Comparison of ENCODE assay signal across 8 cellular contexts in genomic region chr6:139028658-139029469, GRCh38. TPM values are rescaled to one million over a fixed set of nuclear protein-coding genes. Genes with fewer than 3 reads are reported as not detected.
A peak's percentile ranks its signal among the peaks of the same experiment; 100 is the strongest.
DNase-seq lines count a peak whose midpoint lies in the region; ATAC-seq and TF ChIP-seq lines count a peak whose summit lies in the region.

TSS of gene ABRACL (plus strand) at chr6:139028745. CDS start at chr6:139034161, 5,416 bp downstream.

- peaks cover 10% of the 10 kb centered on the region for H4K20me1 ChIP-seq in OCI-LY7 (ENCODE audit: insufficient read depth, low read length)

- peak; percentile 48 to 75 (median 64) for DNase-seq in CD4-positive, alpha-beta T cell
- DNase-seq in OCI-LY7 (ENCODE audit: low spot score) (peak; percentile 76), activated T-cell treated with anti-CD3 and anti-CD28 coated beads for 24 hours (ENCODE audit: low read depth) (peak; percentile 78), erythroblast (lab: John Stamatoyannopoulos, UW) (peak; percentile 63 to 64)
- peak; percentile 32 to 38 for DNase-seq in stimulated activated CD8-positive, alpha-beta memory T cell treated with anti-CD3 and anti-CD28 coated beads, Interleukin-7, amount 100 ng/mL, for 1 hour (ENCODE audit: low read depth in 2 of 2)

- H3K4me1 ChIP-seq in OCI-LY7 (ENCODE audit: insufficient read depth, low read length, poor library complexity, severe bottlenecking) = peaks cover 22% of the 10 kb centered on the region
- H3K4me1 ChIP-seq in muscle layer of colon (ENCODE audit: insufficient read depth, low read length) = peaks cover 10% of the 10 kb centered on the region

- H3K9me3 ChIP-seq in CD4-positive, alpha-beta T cell (ENCODE audit: control insufficient read depth, low read length) = no peaks in the 10 kb centered on the region
- H3K9me3 ChIP-seq in OCI-LY7 (ENCODE audit: low read length) (no peaks in the 10 kb centered on the region), muscle layer of colon (ENCODE audit: low read length) (no peaks in the 10 kb centered on the region)

- peaks cover 29% of the 10 kb centered on the region for H3K36me3 Mint-ChIP-seq in CD4-positive, alpha-beta T cell (ENCODE audit: low read depth)

- no peaks in the 10 kb centered on the region for H3K9me3 Mint-ChIP-seq in CD4-positive, alpha-beta T cell

- no TSS peak for BruUV-seq in OCI-LY7 (replicated peaks; lab: Mats Ljungman, UMichigan)

- H3K9me2 ChIP-seq in OCI-LY7 (ENCODE audit: insufficient read depth, low read length) = no peaks in the 10 kb centered on the region

- peak within 1 kb of the TSS; percentile 74 for H3K4me3 ChIP-seq in OCI-LY7 (ENCODE audit: low read depth, low read length, poor library complexity, severe bottlenecking)
- peak within 1 kb of the TSS; percentile 95 for H3K4me3 ChIP-seq in muscle layer of colon (ENCODE audit: low read depth in 1 of 2, low read length in 2 of 2)

- TF ChIP-seq CTCF in CD4-positive, alpha-beta T cell (IDR thresholded peaks at IDR 0.05) = no peak
- TF ChIP-seq CTCF in OCI-LY7 (conservative IDR thresholded peaks at IDR 0.05; ENCODE audit: low read length) = no peak

- intact Hi-C loops in CD4-positive, alpha-beta T cell (cut with DNase I, micrococcal nuclease) = loop anchor here (2.0 to 5.0 kb wide), 7 partner anchors 40 to 346 kb away; partner anchors contain the start of genes CITED2 (in 2 of the 2), REPS1 (in 2 of the 2) and CCDC28A (in 1 of the 2)
- intact Hi-C loops in OCI-LY7 (cut with micrococcal nuclease; ENCODE audit: unreplicated experiment) = loop anchor here (1.0 to 5.0 kb wide), 4 partner anchors 98 to 346 kb away; partner anchors contain the start of genes CCDC28A and CITED2

- H3K27ac Mint-ChIP-seq in CD4-positive, alpha-beta T cell = peak within 1 kb of the TSS; percentile 96

- peak within 1 kb of the TSS; percentile 49 for H2AFZ ChIP-seq in OCI-LY7 (ENCODE audit: low read length)

- no peaks in the 10 kb centered on the region for H3K27me3 ChIP-seq in CD4-positive, alpha-beta T cell (ENCODE audit: control insufficient read depth, insufficient read depth, low read length)
- no peaks in the 10 kb centered on the region for H3K27me3 ChIP-seq in muscle layer of colon (ENCODE audit: control insufficient read depth in 1 of 2, insufficient read depth in 2 of 2, low read length in 2 of 2)

- peak; percentile 62 for TF ChIP-seq POLR2A in erythroblast (IDR thresholded peaks at IDR 0.05; ENCODE audit: low read length)

- H3K27me3 Mint-ChIP-seq in CD4-positive, alpha-beta T cell = no peaks in the 10 kb centered on the region

- CTCF ChIA-PET in CD4-positive, alpha-beta T cell (lab: Charles Lee) = interaction anchor here (0.8 to 1.6 kb wide), 3 partner anchors 12 to 344 kb away, joined by 3 to 4 read pairs (median 4); no protein-coding TSS in a partner anchor
- CTCF ChIA-PET in OCI-LY7 (lab: Charles Lee; ENCODE audit: unreplicated experiment) = interaction anchor here (0.9 kb wide), 1 partner anchor 11 kb away, joined by 3 read pairs; no protein-coding TSS in a partner anchor

- ATAC-seq in CD4-positive, alpha-beta T cell (ENCODE audit: poor library complexity) = peak; percentile 89
- ATAC-seq in GM19397 (IDR thresholded peaks at IDR 0.05; ENCODE audit: unreplicated experiment) (peak; percentile 57), HG03571 (IDR thresholded peaks at IDR 0.05; ENCODE audit: unreplicated experiment) (peak; percentile 57)

- H3K4me3 Mint-ChIP-seq in CD4-positive, alpha-beta T cell = peak within 1 kb of the TSS; percentile 97

- peak within 1 kb of the TSS; percentile 88 for H3K4me2 ChIP-seq in OCI-LY7 (ENCODE audit: low read length)

- peaks cover 23% of the 10 kb centered on the region; the same call in 1 of the 2 replicates for H3K79me2 ChIP-seq in OCI-LY7 (ENCODE audit: insufficient read depth, low read depth, low read length)

- H3K36me3 ChIP-seq in OCI-LY7 (ENCODE audit: insufficient read depth, low read length) (peaks cover 1% of the 10 kb centered on the region; the same call in 1 of the 2 replicates), muscle layer of colon (ENCODE audit: insufficient read depth, low read length) (no peaks in the 10 kb centered on the region)

- POLR2A ChIA-PET in CD4-positive, alpha-beta T cell (lab: Charles Lee) = interaction anchor here (0.7 to 6.0 kb wide), 20 partner anchors 10 to 345 kb away, joined by 3 to 48 read pairs (median 4); partner anchors contain the start of genes CITED2, HECA, REPS1 and TXLNB
- POLR2A ChIA-PET in OCI-LY7 (lab: Charles Lee) = interaction anchor here (0.9 to 2.8 kb wide), 5 partner anchors 10 to 1710 kb away, joined by 3 to 17 read pairs (median 6); no protein-coding TSS in a partner anchor

- peak within 1 kb of the TSS; percentile 89 for H3K9ac ChIP-seq in muscle layer of colon (ENCODE audit: low read length)

- peak within 1 kb of the TSS; percentile 90 for H3K27ac ChIP-seq in CD4-positive, alpha-beta T cell (ENCODE audit: low read depth, low read length)
- H3K27ac ChIP-seq in OCI-LY7 (ENCODE audit: low read depth, low read length, poor library complexity, severe bottlenecking) (peak within 1 kb of the TSS; percentile 62), muscle layer of colon (ENCODE audit: low read depth, low read length) (peak within 1 kb of the TSS; percentile 83)

- peaks cover 35% of the 10 kb centered on the region for H3K4me1 Mint-ChIP-seq in CD4-positive, alpha-beta T cell (ENCODE audit: low read depth)

RNA-seq across cellular contexts. Expression of gene ABRACL, which starts in this region (rescaled TPM):
- total RNA-seq in CD4-positive, alpha-beta T cell = 10 to 100 TPM; 36.8 to 40.6 TPM
- 69.7 and 70.1 TPM in 2 replicates for total RNA-seq in OCI-LY7 (2014; rRNA removed; shearing (Covaris generic))
- total RNA-seq in OCI-LY7 (2022) = 56.0 and 73.5 TPM in 2 replicates

Comparison
In these comparisons a context has a peak if more than half of its experiments do, and no peak if none do; other contexts are left out.
1. Peak in every context shown above with its lines: DNase-seq, ATAC-seq, H3K4me3 ChIP-seq and H3K27ac ChIP-seq.